Comparison of ENCODE assay signal across 1 cellular context in genomic region chr13:77728265-77728966, GRCh38.
TF ChIP-seq lines count a peak whose summit lies in the region.

No MANE protein-coding gene starts in this region.

TF ChIP-seq in GM12878, 131 proteins besides CTCF, POLR2A, EP300 and RAD21:
- TF ChIP-seq SIN3A (IDR thresholded peaks at IDR 0.05; ENCODE audit: low read depth, low read length) (no peak), ZNF622 (IDR thresholded peaks at IDR 0.05) (no peak), CBX5 (IDR thresholded peaks at IDR 0.05; ENCODE audit: low read depth) (no peak), MTA3 (IDR thresholded peaks at IDR 0.05; ENCODE audit: borderline replicate concordance, low read length) (no peak), NR2C2 (IDR thresholded peaks at IDR 0.05; ENCODE audit: borderline replicate concordance, control insufficient read depth, insufficient read length, low read depth) (no peak), ATF2 (IDR thresholded peaks at IDR 0.05; ENCODE audit: low read length) (no peak), NFXL1 (IDR thresholded peaks at IDR 0.05; ENCODE audit: borderline replicate concordance) (no peak), ZNF24 (IDR thresholded peaks at IDR 0.05) (no peak), GABPA (IDR thresholded peaks at IDR 0.05; ENCODE audit: low read depth) (no peak), EED (IDR thresholded peaks at IDR 0.05; ENCODE audit: low read depth) (no peak), BHLHE40 (IDR thresholded peaks at IDR 0.05; ENCODE audit: borderline replicate concordance in 1 of 2, low read depth in 2 of 2, low read length in 1 of 2) (no peak)
